ENCODE assay signal across 9 cellular contexts in genomic region chr17:60305141-60305540, GRCh38.
DNase-seq lines count a peak whose midpoint lies in the region; ATAC-seq and TF ChIP-seq lines count a peak whose summit lies in the region.
"Had no signal": no experiment of that assay in that cellular context is flagged by ENCODE, and none has a peak within 500 bp of the region (broad histone marks: within the 10 kb centered on the region; RNA-seq: fewer than 3 reads in every experiment).

No MANE protein-coding gene starts in this region.

- H3K9me3 ChIP-seq in OCI-LY3 (ENCODE audit: insufficient read depth, low read length): peaks cover 5% of the 10 kb centered on the region; the same call in 1 of the 2 replicates
- H3K9me3 ChIP-seq in WERI-Rb-1 (ENCODE audit: severe bottlenecking): no peaks in the 10 kb centered on the region
- no peaks in the 10 kb centered on the region for H3K9me3 ChIP-seq in Caco-2

- no peak overlapping the region for H2AFZ ChIP-seq in OCI-LY3 (ENCODE audit: low read depth, low read length)

- H3K36me3 ChIP-seq in OCI-LY3 (replicated peaks; ENCODE audit: low read depth, low read length): peaks cover 28% of the 10 kb centered on the region
- H3K36me3 ChIP-seq in WERI-Rb-1: peaks cover 8% of the 10 kb centered on the region; the same call in 1 of the 2 replicates
- no peaks in the 10 kb centered on the region for H3K36me3 ChIP-seq in Caco-2 (ENCODE audit: control insufficient read depth, insufficient read depth, low read length)

- peaks cover 20% of the 10 kb centered on the region for H3K36me3 Mint-ChIP-seq in Caco-2 (ENCODE audit: insufficient read depth, unreplicated experiment)

- CTCF ChIA-PET in Caco-2 (lab: Charles Lee): no interaction called here

- H3K9me3 Mint-ChIP-seq in Caco-2 (ENCODE audit: unreplicated experiment): no peaks in the 10 kb centered on the region
- H3K9me3 Mint-ChIP-seq: nephron had no signal

- H3K27me3 ChIP-seq in OCI-LY3 (ENCODE audit: low read depth, low read length) (no peaks in the 10 kb centered on the region), WERI-Rb-1 (ENCODE audit: insufficient read depth, low read depth, severe bottlenecking) (no peaks in the 10 kb centered on the region), Caco-2 (replicated peaks; ENCODE audit: control insufficient read depth, insufficient read depth, low read length) (no peaks in the 10 kb centered on the region)

- intact Hi-C loops in left cardiac atrium (cut with DNase I): no loop called here
- intact Hi-C loops in Caco-2 (cut with micrococcal nuclease; ENCODE audit: unreplicated experiment): no loop called here

- peak overlapping the region; percentile 85 for H3K27ac ChIP-seq in OCI-LY3 (ENCODE audit: low read length)
- no peak overlapping the region for H3K27ac ChIP-seq in WERI-Rb-1

- peak; percentile 86 for DNase-seq in GF-D8 (lab: John Stamatoyannopoulos, UW)
- DNase-seq in left cardiac atrium: no peak
- DNase-seq in WERI-Rb-1: no peak
- no peak for DNase-seq in Caco-2
- no peak for DNase-seq in NCI-H2081 (lab: John Stamatoyannopoulos, UW)
- DNase-seq in NCI-H748 (lab: John Stamatoyannopoulos, UW; ENCODE audit: unreplicated experiment): no peak

- peaks cover 19% of the 10 kb centered on the region for H3K79me2 ChIP-seq in OCI-LY3 (ENCODE audit: low read length)

- peak overlapping the region; percentile 21; the same call in 1 of the 2 replicates for H3K9ac ChIP-seq in OCI-LY3 (ENCODE audit: low read length)

- no TSS peak for BruUV-seq in Caco-2 (replicated peaks; lab: Mats Ljungman, UMichigan)

- peak overlapping the region; percentile 67 for H3K4me2 ChIP-seq in OCI-LY3 (ENCODE audit: low read length)

- POLR2A ChIA-PET in Caco-2 (lab: Charles Lee): no interaction called here

- H4K20me1 ChIP-seq in OCI-LY3 (ENCODE audit: insufficient read depth, low read length): no peaks in the 10 kb centered on the region

- TF ChIP-seq CTCF in OCI-LY3 (IDR thresholded peaks at IDR 0.05; ENCODE audit: low read depth, low read length) (no peak), WERI-Rb-1 (IDR thresholded peaks at IDR 0.05; ENCODE audit: low read depth, low read length) (no peak), Caco-2 (IDR thresholded peaks at IDR 0.05; ENCODE audit: insufficient read depth in 1 of 2, low read depth in 1 of 2, low read length in 1 of 2, severe bottlenecking in 1 of 2, unreplicated experiment in 1 of 2) (no peak)

- peaks cover 7% of the 10 kb centered on the region for H3K4me1 Mint-ChIP-seq in Caco-2 (ENCODE audit: low read depth, unreplicated experiment)
- H3K4me1 Mint-ChIP-seq: nephron had no signal

- H3K27ac Mint-ChIP-seq in Caco-2 (ENCODE audit: unreplicated experiment): no peak overlapping the region
- H3K27ac Mint-ChIP-seq: nephron had no signal

- peak; percentile 91 for ATAC-seq in GM21619 (IDR thresholded peaks at IDR 0.05; ENCODE audit: unreplicated experiment)
- peak; percentile 38 to 73 for ATAC-seq in left cardiac atrium

- no peak overlapping the region for H3K4me3 Mint-ChIP-seq in Caco-2 (ENCODE audit: unreplicated experiment)
- H3K4me3 Mint-ChIP-seq: nephron had no signal

- H3K4me1 ChIP-seq in OCI-LY3 (ENCODE audit: low read length) (peaks cover 31% of the 10 kb centered on the region), Caco-2 (peaks cover 7% of the 10 kb centered on the region)

- H3K27me3 Mint-ChIP-seq in Caco-2 (ENCODE audit: insufficient read depth, unreplicated experiment): no peaks in the 10 kb centered on the region

- H3K4me3 ChIP-seq in OCI-LY3 (ENCODE audit: low read length) (peak overlapping the region; percentile 48), WERI-Rb-1 (ENCODE audit: low read depth, low read length) (no peak overlapping the region), Caco-2 (ENCODE audit: low read depth, low read length) (no peak overlapping the region)
